ENCODE assay signal across 23 cellular contexts in the genomic region with DNA sequence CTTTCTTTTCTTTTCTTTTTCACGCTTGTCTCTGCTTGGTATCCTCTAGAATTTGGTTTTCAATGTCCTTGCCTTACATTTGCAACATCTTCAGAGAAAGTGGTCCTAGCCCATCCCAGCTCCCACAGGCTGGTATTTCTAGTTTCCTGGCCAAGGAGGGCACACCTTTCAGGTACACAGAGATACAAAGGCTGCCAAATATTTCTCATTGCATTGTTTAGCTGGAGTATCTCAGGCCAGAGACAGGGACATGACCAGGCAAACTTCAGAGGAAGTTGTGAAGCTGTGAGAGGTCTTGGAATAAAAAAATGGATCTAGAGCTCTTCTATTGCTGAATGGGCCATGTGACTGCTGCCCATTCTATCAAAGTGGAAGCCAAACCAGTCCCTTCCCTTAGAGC.
DNase-seq lines count a peak whose midpoint lies in the region; ATAC-seq, FAIRE-seq and TF ChIP-seq lines count a peak whose summit lies in the region.
"Had no signal": no experiment of that assay in that cellular context is flagged by ENCODE, and none has a peak within 500 bp of the region (broad histone marks: within the 10 kb centered on the region; RNA-seq: fewer than 3 reads in every experiment).

No MANE protein-coding gene starts in this region.

- H3K36me3 ChIP-seq in astrocyte (ENCODE audit: insufficient read depth, low read length) (no peaks in the 10 kb centered on the region), esophagus squamous epithelium (no peaks in the 10 kb centered on the region), skeletal muscle satellite cell (ENCODE audit: insufficient read depth, low read length) (no peaks in the 10 kb centered on the region), aorta (ENCODE audit: control insufficient read depth in 1 of 2, insufficient read depth in 2 of 2, low read length in 1 of 2) (no peaks in the 10 kb centered on the region)
- H3K36me3 ChIP-seq: BLaER1, right lobe of liver, thoracic aorta had no signal

- H3K27ac ChIP-seq in astrocyte (ENCODE audit: low read depth, low read length) (peak overlapping the region; percentile 91), esophagus squamous epithelium (peak overlapping the region; percentile 52 to 63 (median 58)), aorta (ENCODE audit: low read depth in 1 of 2, low read length in 2 of 2) (no peak overlapping the region)
- H3K27ac ChIP-seq: BLaER1, body of pancreas, right lobe of liver, thoracic aorta, VCaP had no signal

- H4K20me1 ChIP-seq in astrocyte (ENCODE audit: insufficient read depth, low read length): no peaks in the 10 kb centered on the region
- H4K20me1 ChIP-seq: BLaER1 had no signal

- H3K4me2 ChIP-seq in astrocyte (ENCODE audit: low read length) (peak overlapping the region; percentile 49), skeletal muscle satellite cell (ENCODE audit: low read length) (no peak overlapping the region)
- H3K4me2 ChIP-seq: BLaER1 had no signal

- H3K27me3 Mint-ChIP-seq in HFFc6 (ENCODE audit: insufficient read depth) (no peaks in the 10 kb centered on the region; the same call in 1 of the 2 replicates), astrocyte (ENCODE audit: low read depth, unreplicated experiment) (peaks cover 2% of the 10 kb centered on the region)
- H3K27me3 Mint-ChIP-seq: activated T-cell treated with anti-CD3 and anti-CD28 coated beads, Interleukin-2, amount 50 U/mL, for 24 hours had no signal

- no peak for TF ChIP-seq POLR2A in esophagus squamous epithelium (IDR thresholded peaks at IDR 0.05)

- H3K4me3 ChIP-seq in astrocyte (ENCODE audit: insufficient read depth, low read depth, low read length) (no peak overlapping the region), esophagus squamous epithelium (no peak overlapping the region), skeletal muscle satellite cell (ENCODE audit: low read length) (no peak overlapping the region), aorta (ENCODE audit: low read length in 2 of 2) (no peak overlapping the region)
- H3K4me3 ChIP-seq: BLaER1, body of pancreas, right lobe of liver, thoracic aorta had no signal

- DNase-seq in HFFc6 (no peak), astrocyte (ENCODE audit: low read depth) (no peak), esophagus squamous epithelium (lab: John Stamatoyannopoulos, UW) (no peak), NCI-H748 (lab: John Stamatoyannopoulos, UW; ENCODE audit: unreplicated experiment) (no peak), aorta (no peak)
- DNase-seq: activated CD4-positive, alpha-beta T cell treated with anti-CD3 and anti-CD28 coated beads for 48 hours; activated T-cell treated with anti-CD3 and anti-CD28 coated beads, Interleukin-2, amount 50 U/mL, for 24 hours; body of pancreas; erythroblast; foreskin melanocyte; NCI-H1105; NCI-H187 treated with DMSO at 0.1 percent for 48 hours; NCI-H2227 treated with DMSO at 0.1 percent for 48 hours; NCI-H748 treated with DMSO at 0.1 percent for 48 hours; RPMI8226; stimulated activated naive B cell treated with anti-CD40 and anti-IgM and Interleukin-4, amounts not matched to agents 10 μg/mL and 1 μg/mL and 100 μg/mL, for 72 hours had no signal

- H3K79me2 ChIP-seq in astrocyte (ENCODE audit: insufficient read depth, low read length): no peaks in the 10 kb centered on the region

- H3K9ac ChIP-seq in astrocyte (ENCODE audit: low read length): peak overlapping the region; percentile 72
- peak overlapping the region; percentile 46 for H3K9ac ChIP-seq in skeletal muscle satellite cell (ENCODE audit: low read depth, low read length)
- H3K9ac ChIP-seq: BLaER1 had no signal

- no peak for FAIRE-seq in astrocyte (lab: Jason Lieb, UNC)

- peaks cover 48% of the 10 kb centered on the region for H3K4me1 ChIP-seq in astrocyte (ENCODE audit: insufficient read depth, low read length)
- peaks cover 13 to 57% (median 26%) of the 10 kb centered on the region in 3 donors for H3K4me1 ChIP-seq in esophagus squamous epithelium
- peaks cover 54% of the 10 kb centered on the region for H3K4me1 ChIP-seq in skeletal muscle satellite cell (ENCODE audit: control insufficient read depth, insufficient read depth, low read length)
- H3K4me1 ChIP-seq in aorta (ENCODE audit: control insufficient read depth in 1 of 2, insufficient read depth in 2 of 2, low read length in 2 of 2): no peaks in the 10 kb centered on the region
- H3K4me1 ChIP-seq: BLaER1, body of pancreas had no signal

- no peak overlapping the region for H2AFZ ChIP-seq in astrocyte (ENCODE audit: low read depth, low read length)

- H3K27me3 ChIP-seq in astrocyte (ENCODE audit: insufficient read depth, low read length) (no peaks in the 10 kb centered on the region), esophagus squamous epithelium (no peaks in the 10 kb centered on the region), skeletal muscle satellite cell (ENCODE audit: control insufficient read depth, insufficient read depth, low read length) (no peaks in the 10 kb centered on the region), aorta (ENCODE audit: control insufficient read depth in 1 of 2, insufficient read depth in 2 of 2, low read length in 1 of 2) (no peaks in the 10 kb centered on the region)
- H3K27me3 ChIP-seq: BLaER1, body of pancreas, right lobe of liver had no signal

- H3K36me3 Mint-ChIP-seq in HFFc6 (ENCODE audit: low read depth): no peaks in the 10 kb centered on the region
- peaks cover 1% of the 10 kb centered on the region for H3K36me3 Mint-ChIP-seq in astrocyte (ENCODE audit: low read depth, unreplicated experiment)
- H3K36me3 Mint-ChIP-seq: stimulated activated naive B cell treated with anti-CD40 and anti-IgM and Interleukin-4, amounts not matched to agents 10 μg/mL and 1 μg/mL and 100 μg/mL, for 72 hours had no signal

- TF ChIP-seq CTCF in HFFc6 (IDR thresholded peaks at IDR 0.05) (no peak), astrocyte (IDR thresholded peaks at IDR 0.05; ENCODE audit: insufficient read depth, low read depth, low read length) (no peak), esophagus squamous epithelium (IDR thresholded peaks at IDR 0.05) (no peak)

- WGBS in esophagus squamous epithelium, 2 donors: 62 to 75% methylated on average over 1 of the region's 1 CpG
- WGBS in aorta, 2 donors: 47 to 100% methylated on average over 1 of the region's 1 CpG

- H3K4me1 Mint-ChIP-seq in HFFc6 (ENCODE audit: low read depth): peaks cover 67% of the 10 kb centered on the region
- peaks cover 54% of the 10 kb centered on the region for H3K4me1 Mint-ChIP-seq in astrocyte (ENCODE audit: low read depth, unreplicated experiment)
- H3K4me1 Mint-ChIP-seq: stimulated activated naive B cell treated with anti-CD40 and anti-IgM and Interleukin-4, amounts not matched to agents 10 μg/mL and 1 μg/mL and 100 μg/mL, for 72 hours had no signal

- peak overlapping the region; percentile 96 for H3K27ac Mint-ChIP-seq in HFFc6
- peak overlapping the region; percentile 96 for H3K27ac Mint-ChIP-seq in astrocyte (ENCODE audit: unreplicated experiment)
- H3K27ac Mint-ChIP-seq: activated T-cell treated with anti-CD3 and anti-CD28 coated beads, Interleukin-2, amount 50 U/mL, for 24 hours; stimulated activated naive B cell treated with anti-CD40 and anti-IgM and Interleukin-4, amounts not matched to agents 10 μg/mL and 1 μg/mL and 100 μg/mL, for 72 hours had no signal

- ATAC-seq in GM19395 (IDR thresholded peaks at IDR 0.05; ENCODE audit: unreplicated experiment): no peak
- ATAC-seq in aorta (ENCODE audit: low FRiP score): no peak
- ATAC-seq: body of pancreas; right lobe of liver; stimulated activated naive B cell treated with anti-CD40 and anti-IgM and Interleukin-4, amounts not matched to agents 10 μg/mL and 1 μg/mL and 100 μg/mL, for 72 hours had no signal

- H3K4me3 Mint-ChIP-seq in HFFc6: peak overlapping the region; percentile 34; the same call in 1 of the 2 replicates
- H3K4me3 Mint-ChIP-seq in astrocyte (ENCODE audit: unreplicated experiment): no peak overlapping the region
- H3K4me3 Mint-ChIP-seq: activated T-cell treated with anti-CD3 and anti-CD28 coated beads, Interleukin-2, amount 50 U/mL, for 24 hours; neural crest cell; stimulated activated naive B cell treated with anti-CD40 and anti-IgM and Interleukin-4, amounts not matched to agents 10 μg/mL and 1 μg/mL and 100 μg/mL, for 72 hours had no signal

- intact Hi-C loops in esophagus squamous epithelium (cut with DNase I): no loop called here
- intact Hi-C loops in aorta (cut with DNase I): no loop called here

- H3K9me3 ChIP-seq in astrocyte (ENCODE audit: insufficient read depth, low read depth, low read length) (no peaks in the 10 kb centered on the region), esophagus squamous epithelium (no peaks in the 10 kb centered on the region), skeletal muscle satellite cell (replicated peaks; ENCODE audit: low read length) (no peaks in the 10 kb centered on the region), aorta (ENCODE audit: control insufficient read depth, low read length) (no peaks in the 10 kb centered on the region)
- H3K9me3 ChIP-seq: BLaER1, body of pancreas, right lobe of liver, thoracic aorta had no signal

- H3K9me3 Mint-ChIP-seq in HFFc6 (no peaks in the 10 kb centered on the region), astrocyte (ENCODE audit: unreplicated experiment) (no peaks in the 10 kb centered on the region)
- H3K9me3 Mint-ChIP-seq: activated T-cell treated with anti-CD3 and anti-CD28 coated beads, Interleukin-2, amount 50 U/mL, for 24 hours; neural crest cell; stimulated activated naive B cell treated with anti-CD40 and anti-IgM and Interleukin-4, amounts not matched to agents 10 μg/mL and 1 μg/mL and 100 μg/mL, for 72 hours had no signal

Comparison
In these comparisons a context has a peak if more than half of its experiments do, and no peak if none do; other contexts are left out.
1. H3K27ac ChIP-seq: peak in astrocyte (single experiment) and esophagus squamous epithelium (4 of 4); none in aorta (0 of 2).